Comparison of ENCODE assay signal across 17 cellular contexts in the genomic region with DNA sequence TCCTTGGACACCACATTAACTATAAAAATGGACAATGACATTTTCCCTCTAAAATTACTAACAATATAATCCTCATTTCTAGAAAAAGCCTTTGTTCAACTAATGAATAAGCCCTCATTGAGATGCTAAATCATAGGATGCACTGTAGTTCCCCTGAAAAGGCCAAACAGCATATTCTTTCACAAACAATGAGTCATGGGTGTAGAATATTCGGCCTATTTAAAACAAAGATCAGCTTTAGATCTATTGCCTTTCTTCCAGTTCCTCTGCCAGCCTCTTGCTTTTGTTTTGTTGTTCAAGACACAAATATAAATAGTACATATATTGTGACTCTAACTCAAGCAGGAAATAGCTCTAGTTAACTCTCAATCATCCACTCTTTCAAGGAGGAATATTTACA.
A peak's percentile ranks its signal among the peaks of the same experiment; 100 is the strongest.
DNase-seq lines count a peak whose midpoint lies in the region; ATAC-seq, FAIRE-seq and TF ChIP-seq lines count a peak whose summit lies in the region.
"Had no signal": no experiment of that assay in that cellular context is flagged by ENCODE, and none has a peak within 500 bp of the region (broad histone marks: within the 10 kb centered on the region; RNA-seq: fewer than 3 reads in every experiment).

No MANE protein-coding gene starts in this region.

- DNase-seq in EH (ENCODE audit: low read depth) (peak; percentile 35), PC-3 (peak; percentile 45), endothelial cell of umbilical vein (ENCODE audit: low read depth, low spot score) (peak; percentile 28), middle frontal gyrus (ENCODE audit: extremely low spot score, low spot score) (peak; percentile 38), occipital lobe (lab: John Stamatoyannopoulos, UW) (no peak), DMS79 (lab: John Stamatoyannopoulos, UW) (no peak)
- no peak for DNase-seq in effector CD8-positive, alpha-beta T cell (lab: John Stamatoyannopoulos, UW)
- DNase-seq: activated CD4-positive, alpha-beta T cell treated with anti-CD3 and anti-CD28 coated beads, Interleukin-2, amount 50 U/mL, for 4 hours; activated naive CD4-positive, alpha-beta T cell treated with anti-CD3 and anti-CD28 coated beads, Interleukin-2, amount 10 ng/mL, durations not matched to agents 7 days and 5 days; C1 segment of cervical spinal cord; effector memory CD4-positive, alpha-beta T cell; KG1; naive B cell; NCI-H2029 treated with DMSO at 0.1 percent for 48 hours; T-cell had no signal

- H3K9me3 ChIP-seq in PC-3 (ENCODE audit: low read length) (no peaks in the 10 kb centered on the region), endothelial cell of umbilical vein (replicated peaks; ENCODE audit: control insufficient read depth, insufficient read depth, low read length) (no peaks in the 10 kb centered on the region)

- no peak overlapping the region for H3K4me3 ChIP-seq in PC-3 (ENCODE audit: low read length)
- no peak overlapping the region for H3K4me3 ChIP-seq in endothelial cell of umbilical vein (replicated peaks in 1 of 3; ENCODE audit: insufficient read depth in 1 of 3, low read depth in 1 of 3, low read length in 3 of 3)

- H2AFZ ChIP-seq in PC-3 (ENCODE audit: low read length) (no peak overlapping the region), endothelial cell of umbilical vein (ENCODE audit: low read depth, low read length) (no peak overlapping the region)

- H3K9me1 ChIP-seq in endothelial cell of umbilical vein (replicated peaks; ENCODE audit: control insufficient read depth, extremely low read depth, insufficient read depth, low read length): no peaks in the 10 kb centered on the region

- ATAC-seq in PC-3 (peak; percentile 81), GM19351 (IDR thresholded peaks at IDR 0.05; ENCODE audit: unreplicated experiment) (no peak)
- ATAC-seq: T-cell had no signal

- no peaks in the 10 kb centered on the region for H3K36me3 ChIP-seq in PC-3 (ENCODE audit: low read depth, low read length)
- peaks cover 0 to 2% of the 10 kb centered on the region in 2 experiments for H3K36me3 ChIP-seq in endothelial cell of umbilical vein (ENCODE audit: control insufficient read depth in 2 of 2, extremely low read depth in 1 of 2, insufficient read depth in 2 of 2, low read length in 2 of 2)

- FAIRE-seq in endothelial cell of umbilical vein (lab: Jason Lieb, UNC): peak; percentile 40
- FAIRE-seq: urothelium cell line had no signal

- no TSS peak for BruUV-seq in PC-3 (replicated peaks; lab: Mats Ljungman, UMichigan)
- no TSS peak for BruUV-seq in endothelial cell of umbilical vein (replicated peaks; lab: Mats Ljungman, UMichigan)

- intact Hi-C loops in PC-3 (cut with micrococcal nuclease): no loop called here
- intact Hi-C loops in endothelial cell of umbilical vein (cut with micrococcal nuclease): no loop called here

- H3K4me2 ChIP-seq in PC-3 (ENCODE audit: low read length): 0 out of 2 replicates have a peak overlapping the region, but pooled peaks have one; percentile 31
- peak overlapping the region; percentile 5 for H3K4me2 ChIP-seq in endothelial cell of umbilical vein (ENCODE audit: insufficient read depth, low read length)

- no peak overlapping the region for H3K9ac ChIP-seq in PC-3 (ENCODE audit: low read length)
- no peak overlapping the region for H3K9ac ChIP-seq in endothelial cell of umbilical vein (replicated peaks; ENCODE audit: extremely low read depth, insufficient read depth, low read length)

- TF ChIP-seq POLR2A in endothelial cell of umbilical vein (IDR thresholded peaks at IDR 0.05; ENCODE audit: low read depth, low read length): no peak

- CTCF ChIA-PET in PC-3 (lab: Charles Lee): interaction anchor here (0.5 kb wide), 1 partner anchor 103 kb away, joined by 5 read pairs; no protein-coding TSS in a partner anchor
- CTCF ChIA-PET in endothelial cell of umbilical vein (lab: Charles Lee): interaction anchor here (1.0 to 2.4 kb wide), 2 partner anchors 11 to 227 kb away, joined by 4 to 10 read pairs; no protein-coding TSS in a partner anchor

- dilution Hi-C loops in endothelial cell of umbilical vein (cut with MboI; ENCODE audit: extremely low pct_ligation_motif_present, low sequenced_read_pairs): no loop called here

- no peaks in the 10 kb centered on the region for H3K9me2 ChIP-seq in PC-3 (replicated peaks; ENCODE audit: low read length)

- no peaks in the 10 kb centered on the region for H3F3A ChIP-seq in PC-3 (ENCODE audit: low read length, unreplicated experiment)

- TF ChIP-seq CTCF in PC-3 (conservative IDR thresholded peaks at IDR 0.05; ENCODE audit: low read depth, low read length): no peak
- no peak for TF ChIP-seq CTCF in endothelial cell of umbilical vein (IDR thresholded peaks at IDR 0.05; ENCODE audit: extremely low read depth in 1 of 2, insufficient read depth in 1 of 2, low read depth in 1 of 2, low read length in 2 of 2)

- H3K27me3 ChIP-seq in PC-3 (ENCODE audit: low read length) (no peaks in the 10 kb centered on the region), endothelial cell of umbilical vein (ENCODE audit: control insufficient read depth in 2 of 2, insufficient read depth in 2 of 2, low read length in 2 of 2) (no peaks in the 10 kb centered on the region)

- H4K20me1 ChIP-seq in PC-3 (ENCODE audit: low read length) (0 out of 2 replicates have a peak, but pooled peaks cover 3% of the 10 kb centered on the region), endothelial cell of umbilical vein (replicated peaks; ENCODE audit: control insufficient read depth, extremely low read depth, insufficient read depth, low read length) (peaks cover 2% of the 10 kb centered on the region)

- H3K4me1 ChIP-seq in PC-3 (ENCODE audit: insufficient read depth, low read length) (peaks cover 11% of the 10 kb centered on the region), endothelial cell of umbilical vein (ENCODE audit: control insufficient read depth, extremely low read depth, insufficient read depth, low read length) (peaks cover 3% of the 10 kb centered on the region)

- 0 out of 2 replicates have a peak, but pooled peaks cover 8% of the 10 kb centered on the region for H3K79me2 ChIP-seq in PC-3 (ENCODE audit: low read length)
- peaks cover 2% of the 10 kb centered on the region for H3K79me2 ChIP-seq in endothelial cell of umbilical vein (ENCODE audit: control insufficient read depth, insufficient read depth, low read length)

- H3K27ac ChIP-seq in PC-3 (ENCODE audit: low read length) (no peak overlapping the region), endothelial cell of umbilical vein (ENCODE audit: insufficient read depth, low read depth, low read length) (no peak overlapping the region)

- POLR2A ChIA-PET in PC-3 (lab: Charles Lee; ENCODE audit: unreplicated experiment) (no interaction called here), endothelial cell of umbilical vein (lab: Charles Lee) (no interaction called here)

TF ChIP-seq in endothelial cell of umbilical vein, 7 proteins besides CTCF, POLR2A, EP300 and RAD21:
- TF ChIP-seq JUN (IDR thresholded peaks at IDR 0.05; ENCODE audit: borderline replicate concordance, insufficient read depth, insufficient read length, low read depth) (peak; percentile 22), GATA2 (IDR thresholded peaks at IDR 0.05; ENCODE audit: insufficient read depth, insufficient read length, low read depth, low read length) (no peak), FOS (IDR thresholded peaks at IDR 0.05; ENCODE audit: borderline replicate concordance, insufficient read depth, low read length) (peak; percentile 20), POLR2AphosphoS5 (IDR thresholded peaks at IDR 0.05; ENCODE audit: insufficient read depth, low read depth, low read length) (no peak), EZH2 (IDR thresholded peaks at IDR 0.05; ENCODE audit: borderline replicate concordance, low read depth, low read length, severe bottlenecking) (no peak), MYC (IDR thresholded peaks at IDR 0.05; ENCODE audit: low read depth, low read length) (no peak)
- TF ChIP-seq, protein P1, sequence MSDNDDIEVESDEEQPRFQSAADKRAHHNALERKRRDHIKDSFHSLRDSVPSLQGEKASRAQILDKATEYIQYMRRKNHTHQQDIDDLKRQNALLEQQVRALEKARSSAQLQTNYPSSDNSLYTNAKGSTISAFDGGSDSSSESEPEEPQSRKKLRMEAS (IDR thresholded peaks at IDR 0.05; ENCODE audit: insufficient read depth, insufficient read length): no peak

Comparison
In these comparisons a context has a peak if more than half of its experiments do, and no peak if none do; other contexts are left out.
1. DNase-seq: peak in EH (single experiment), PC-3 (single experiment), endothelial cell of umbilical vein (single experiment) and middle frontal gyrus (single experiment); none in effector CD8-positive, alpha-beta T cell (single experiment), occipital lobe (single experiment) and DMS79 (single experiment).